In the genomic region with DNA sequence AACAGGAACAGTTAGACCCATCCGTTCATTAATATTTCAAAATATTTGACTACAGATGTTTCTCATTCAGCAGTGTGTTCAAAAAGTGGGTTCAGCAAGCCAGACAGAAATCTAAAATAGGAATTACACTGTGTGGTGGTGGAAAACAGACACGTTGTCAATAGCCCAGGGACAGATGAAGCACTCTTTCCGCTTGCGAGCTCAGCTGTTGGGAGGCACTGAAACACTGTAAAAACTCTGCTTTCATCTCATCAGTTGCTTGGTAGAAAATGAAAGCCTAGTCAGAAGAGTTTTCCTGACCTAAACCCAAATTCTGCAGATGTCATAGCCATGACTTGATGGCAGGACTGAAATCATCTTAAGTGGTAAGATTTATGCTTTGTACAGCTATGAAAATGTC, we compare ENCODE assay signal across 1 cellular context.
TF ChIP-seq lines count a peak whose summit lies in the region.

No MANE protein-coding gene starts in this region.

TF ChIP-seq in SK-N-SH treated with all-trans-retinoic acid at 6 μM for 48 hours, 23 proteins besides CTCF, POLR2A, EP300 and RAD21 (continued from another document):
- TF ChIP-seq TSHZ2 (CRISPR knock-in tag; IDR thresholded peaks at IDR 0.05) (no peak), ISL1 (CRISPR knock-in tag; IDR thresholded peaks at IDR 0.05) (no peak), ZFP3 (CRISPR knock-in tag; IDR thresholded peaks at IDR 0.05) (no peak), ARNTL (CRISPR knock-in tag; IDR thresholded peaks at IDR 0.05; ENCODE audit: borderline replicate concordance, low read depth) (no peak), ZFP30 (CRISPR knock-in tag; IDR thresholded peaks at IDR 0.05) (no peak), SNAI2 (CRISPR knock-in tag; IDR thresholded peaks at IDR 0.05) (no peak), TCF4 (CRISPR knock-in tag; IDR thresholded peaks at IDR 0.05; ENCODE audit: borderline replicate concordance) (no peak), ZC3H10 (CRISPR knock-in tag; IDR thresholded peaks at IDR 0.05) (no peak), RARB (CRISPR knock-in tag; IDR thresholded peaks at IDR 0.05) (no peak), PPARA (CRISPR knock-in tag; IDR thresholded peaks at IDR 0.05; ENCODE audit: borderline replicate concordance) (no peak), ZNF70 (CRISPR knock-in tag; IDR thresholded peaks at IDR 0.05) (no peak)
- TF ChIP-seq, protein P1, sequence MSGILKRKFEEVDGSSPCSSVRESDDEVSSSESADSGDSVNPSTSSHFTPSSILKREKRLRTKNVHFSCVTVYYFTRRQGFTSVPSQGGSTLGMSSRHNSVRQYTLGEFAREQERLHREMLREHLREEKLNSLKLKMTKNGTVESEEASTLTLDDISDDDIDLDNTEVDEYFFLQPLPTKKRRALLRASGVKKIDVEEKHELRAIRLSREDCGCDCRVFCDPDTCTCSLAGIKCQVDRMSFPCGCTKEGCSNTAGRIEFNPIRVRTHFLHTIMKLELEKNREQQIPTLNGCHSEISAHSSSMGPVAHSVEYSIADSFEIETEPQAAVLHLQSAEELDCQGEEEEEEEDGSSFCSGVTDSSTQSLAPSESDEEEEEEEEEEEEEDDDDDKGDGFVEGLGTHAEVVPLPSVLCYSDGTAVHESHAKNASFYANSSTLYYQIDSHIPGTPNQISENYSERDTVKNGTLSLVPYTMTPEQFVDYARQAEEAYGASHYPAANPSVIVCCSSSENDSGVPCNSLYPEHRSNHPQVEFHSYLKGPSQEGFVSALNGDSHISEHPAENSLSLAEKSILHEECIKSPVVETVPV (CRISPR knock-in tag; IDR thresholded peaks at IDR 0.05), result no peak
